Comparison of ENCODE assay signal across 9 cellular contexts in the genomic region with DNA sequence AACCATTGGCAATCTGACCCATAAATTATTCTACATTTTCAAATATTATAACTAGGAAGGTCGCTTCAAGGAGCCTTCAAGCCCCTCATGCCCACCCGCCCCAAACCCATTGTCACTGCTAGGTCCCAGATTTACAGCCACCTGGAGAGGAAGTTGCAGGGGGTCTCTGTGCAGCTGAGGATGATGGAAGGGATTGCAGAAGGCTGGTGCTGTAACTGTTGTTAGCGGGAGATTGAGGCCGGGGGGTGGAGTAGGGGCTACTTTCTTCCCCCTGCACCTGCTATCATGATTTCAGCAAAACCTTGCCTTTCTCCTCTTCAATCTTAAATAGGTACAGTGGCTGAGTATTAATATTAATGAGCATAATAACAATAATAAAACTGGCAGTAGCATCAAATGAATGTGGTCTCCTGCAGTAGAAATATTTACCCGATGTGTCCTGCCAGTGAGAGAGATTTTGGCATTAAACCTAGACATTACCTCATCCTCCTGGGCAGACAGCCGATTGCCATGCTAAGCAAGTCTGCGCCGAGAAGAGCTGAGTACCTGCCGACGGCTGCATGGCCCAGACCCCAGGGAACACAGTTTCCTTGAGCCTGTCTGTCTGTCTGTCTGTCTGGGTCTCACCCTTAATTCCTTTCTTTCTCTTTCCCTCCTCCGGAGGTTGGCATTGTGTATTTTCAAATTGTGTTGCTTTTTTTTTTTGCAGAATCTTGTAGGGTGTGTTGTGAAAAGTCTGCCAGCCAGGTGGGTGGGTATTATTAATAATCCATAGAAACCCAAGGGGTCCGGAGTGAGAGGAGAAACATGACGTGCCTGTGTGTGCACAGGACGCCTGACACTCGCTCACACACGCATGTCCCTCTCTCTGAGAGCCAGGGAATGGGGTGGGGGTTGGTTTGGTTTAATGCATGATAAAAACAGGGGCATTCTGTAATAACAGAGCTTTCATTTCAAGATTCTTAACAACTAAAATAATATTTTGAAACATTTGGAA.
A peak's percentile ranks its signal among the peaks of the same experiment; 100 is the strongest.
DNase-seq lines count a peak whose midpoint lies in the region; ATAC-seq, FAIRE-seq and TF ChIP-seq lines count a peak whose summit lies in the region.
"Had no signal": no experiment of that assay in that cellular context is flagged by ENCODE, and none has a peak within 500 bp of the region (broad histone marks: within the 10 kb centered on the region; RNA-seq: fewer than 3 reads in every experiment).

No MANE protein-coding gene starts in this region.

- H3K4me1 ChIP-seq in liver (ENCODE audit: control insufficient read depth in 4 of 4, insufficient read depth in 4 of 4, low read length in 3 of 4) (peaks cover 2 to 27% (median 15%) of the 10 kb centered on the region in 4 donors), HepG2 (ENCODE audit: insufficient read depth, low read length) (peaks cover 11% of the 10 kb centered on the region), thymus (ENCODE audit: control insufficient read depth, insufficient read depth, low read length) (peaks cover 43% of the 10 kb centered on the region)

- H3K9me3 ChIP-seq in liver (ENCODE audit: control insufficient read depth in 4 of 4, low read length in 3 of 4) (no peaks in the 10 kb centered on the region), HepG2 (ENCODE audit: low read length) (peaks cover 9% of the 10 kb centered on the region; the same call in 1 of the 2 replicates), thymus (ENCODE audit: control insufficient read depth) (no peaks in the 10 kb centered on the region)

- WGBS in liver, result 43% methylated on average over 16 of the region's 16 CpGs
- whole genome bisulfite sequencing in HepG2 (ENCODE audit: low lambda C conversion rate), result 96% methylated on average over 16 of the region's 16 CpGs
- 70% methylated on average over 16 of the region's 16 CpGs for WGBS in thymus

- H4K20me1 ChIP-seq in HepG2 (ENCODE audit: insufficient read depth, low read length), result no peaks in the 10 kb centered on the region

- no peak for DNase-seq in HepG2 (ENCODE audit: low spot score)
- peak; percentile 88 for DNase-seq in astrocyte of the spinal cord (ENCODE audit: low read depth, low spot score)
- peak; percentile 85 for DNase-seq in iris pigment epithelial cell (ENCODE audit: low read depth)
- no peak for DNase-seq in activated CD8-positive, alpha-beta memory T cell treated with anti-CD3 and anti-CD28 coated beads for 24 hours
- DNase-seq in immature natural killer cell, result no peak
- DNase-seq: activated B cell treated with CpG ODN at 0.5 μM for 24 hours had no signal

- no peaks in the 10 kb centered on the region for H3K9me3 Mint-ChIP-seq in immature natural killer cell

- TF ChIP-seq CTCF in liver (IDR thresholded peaks at IDR 0.05; ENCODE audit: low read depth, low read length, missing input control) (no peak), HepG2 (CRISPR knock-in tag; IDR thresholded peaks at IDR 0.05) (no peak), astrocyte of the spinal cord (IDR thresholded peaks at IDR 0.05; ENCODE audit: low read depth, low read length) (no peak)

- peaks cover 0 to 3% (median 0%) of the 10 kb centered on the region in 3 donors for H3K27me3 Mint-ChIP-seq in immature natural killer cell (ENCODE audit: low read depth in 3 of 3)
- H3K27me3 Mint-ChIP-seq: activated B cell treated with CpG ODN at 0.5 μM for 24 hours had no signal

- BruUV-seq in HepG2 (replicated peaks; lab: Mats Ljungman, UMichigan), result no TSS peak

- TF ChIP-seq POLR2A in HepG2 (IDR thresholded peaks at IDR 0.05; ENCODE audit: insufficient read depth in 1 of 2, low read depth in 2 of 2, low read length in 2 of 2), result no peak

- H3K4me2 ChIP-seq in HepG2 (ENCODE audit: low read depth, low read length), result no peak overlapping the region

- TF ChIP-seq EP300 in HepG2 (IDR thresholded peaks at IDR 0.05; ENCODE audit: low read depth in 2 of 2, low read length in 2 of 2), result no peak
- TF ChIP-seq EP300 in HepG2 (CRISPR knock-in tag; IDR thresholded peaks at IDR 0.05; ENCODE audit: borderline replicate concordance), result no peak

- ATAC-seq in HepG2 (no peak), HG02852 (IDR thresholded peaks at IDR 0.05; ENCODE audit: unreplicated experiment) (no peak)

- no peaks in the 10 kb centered on the region for H3K79me2 ChIP-seq in HepG2 (ENCODE audit: insufficient read depth, low read length)

- CTCF ChIA-PET in HepG2 (lab: Yijun Ruan, JAX; ENCODE audit: low intra/inter-chr PET ratio, low total read pairs), result no interaction called here

- POLR2A ChIA-PET in HepG2 (lab: Yijun Ruan, JAX), result no interaction called here

- H3K4me1 Mint-ChIP-seq in immature natural killer cell, result peaks cover 11 to 25% of the 10 kb centered on the region in 2 donors

- intact Hi-C loops in HepG2 (cut with micrococcal nuclease; ENCODE audit: unreplicated experiment), result no loop called here

- peaks cover 2 to 24% (median 14%) of the 10 kb centered on the region in 4 donors for H3K36me3 ChIP-seq in liver (ENCODE audit: control insufficient read depth in 4 of 4, insufficient read depth in 3 of 4, low read depth in 1 of 4, low read length in 3 of 4)
- peaks cover 0 to 4% of the 10 kb centered on the region in 2 experiments; a peak in 1 of 5 replicates for H3K36me3 ChIP-seq in HepG2 (replicated peaks in 1 of 2; ENCODE audit: control insufficient read depth in 1 of 2, insufficient read depth in 2 of 2, low read length in 2 of 2)
- H3K36me3 ChIP-seq in thymus (ENCODE audit: control insufficient read depth, insufficient read depth), result peaks cover 37% of the 10 kb centered on the region

- H3K36me3 Mint-ChIP-seq in immature natural killer cell, result peaks cover 12 to 23% (median 16%) of the 10 kb centered on the region in 3 donors

- H3K4me3 ChIP-seq in liver (ENCODE audit: low read depth in 1 of 3, low read length in 3 of 3) (peak overlapping the region in 1 of 3 donors; percentile 5), HepG2 (replicated peaks in 1 of 3; ENCODE audit: insufficient read depth in 1 of 3, low read depth in 2 of 3, low read length in 3 of 3) (no peak overlapping the region), astrocyte of the spinal cord (ENCODE audit: low read depth, low read length) (no peak overlapping the region), thymus (ENCODE audit: low read length) (no peak overlapping the region)

- in situ Hi-C loops in HepG2 (cut with HindIII; ENCODE audit: extremely low pct_ligation_motif_present, low pct_unique_long_range_greater_than_20kb) (no loop called here), astrocyte of the spinal cord (cut with HindIII; ENCODE audit: low sequenced_read_pairs) (no loop called here)

- TF ChIP-seq RAD21 in liver (IDR thresholded peaks at IDR 0.05) (peak; percentile 35 to 42), HepG2 (CRISPR knock-in tag; IDR thresholded peaks at IDR 0.05) (no peak)

- peak overlapping the region; percentile 37 to 58 for H3K9ac ChIP-seq in liver (ENCODE audit: low read depth in 1 of 2, low read length in 2 of 2)
- H3K9ac ChIP-seq in HepG2 (ENCODE audit: insufficient read depth, low read depth, low read length), result no peak overlapping the region

- no peak for FAIRE-seq in HepG2 (lab: Jason Lieb, UNC)

- H3K27ac ChIP-seq in liver (ENCODE audit: low read depth in 1 of 2, low read length in 2 of 2) (peak overlapping the region; percentile 87 to 89), HepG2 (ENCODE audit: extremely low read length, insufficient read depth, low read length) (no peak overlapping the region), thymus (ENCODE audit: low read depth) (peak overlapping the region; percentile 26)

- H3K27me3 ChIP-seq in liver (ENCODE audit: control insufficient read depth in 4 of 4, insufficient read depth in 4 of 4, low read length in 3 of 4), result no peaks in the 10 kb centered on the region
- H3K27me3 ChIP-seq in HepG2 (ENCODE audit: control insufficient read depth in 1 of 2, insufficient read depth in 2 of 2, low read length in 2 of 2), result no peaks in the 10 kb centered on the region
- H3K27me3 ChIP-seq in thymus (ENCODE audit: control insufficient read depth, insufficient read depth), result no peaks in the 10 kb centered on the region

- H3K4me3 Mint-ChIP-seq in immature natural killer cell, result no peak overlapping the region
- H3K4me3 Mint-ChIP-seq: activated B cell treated with CpG ODN at 0.5 μM for 24 hours had no signal

- H2AFZ ChIP-seq in HepG2 (ENCODE audit: low read length), result no peak overlapping the region

- H3K27ac Mint-ChIP-seq in immature natural killer cell, result no peak overlapping the region

TF ChIP-seq in HepG2, 621 proteins besides CTCF, POLR2A, EP300 and RAD21 (continues in another document):
- TF ChIP-seq STAT5B (CRISPR knock-in tag; IDR thresholded peaks at IDR 0.05), result no peak
- TF ChIP-seq ZZZ3 (CRISPR knock-in tag; IDR thresholded peaks at IDR 0.05; ENCODE audit: borderline replicate concordance), result no peak
- no peak for TF ChIP-seq NR2C2 (CRISPR knock-in tag; IDR thresholded peaks at IDR 0.05; ENCODE audit: borderline replicate concordance)
- TF ChIP-seq ZNF543 (CRISPR knock-in tag; IDR thresholded peaks at IDR 0.05), result no peak
- no peak for TF ChIP-seq PLRG1 (conservative IDR thresholded peaks at IDR 0.05)
- no peak for TF ChIP-seq TBX2 (CRISPR knock-in tag; IDR thresholded peaks at IDR 0.05; ENCODE audit: borderline replicate concordance)
- TF ChIP-seq NFYB (CRISPR knock-in tag; IDR thresholded peaks at IDR 0.05), result no peak
- TF ChIP-seq ZNF44 (CRISPR knock-in tag; IDR thresholded peaks at IDR 0.05), result no peak
- no peak for TF ChIP-seq ZMAT5 (CRISPR knock-in tag; IDR thresholded peaks at IDR 0.05; ENCODE audit: borderline replicate concordance, low read depth)
- no peak for TF ChIP-seq DR1 (CRISPR knock-in tag; IDR thresholded peaks at IDR 0.05)
- TF ChIP-seq GATAD2A (CRISPR knock-in tag; IDR thresholded peaks at IDR 0.05), result no peak

Comparison
In these comparisons a context has a peak if more than half of its experiments do, and no peak if none do; other contexts are left out.
1. DNase-seq: peak in astrocyte of the spinal cord (single experiment) and iris pigment epithelial cell (single experiment); none in HepG2 (single experiment), activated CD8-positive, alpha-beta memory T cell treated with anti-CD3 and anti-CD28 coated beads for 24 hours (single experiment) and immature natural killer cell (0 of 3).